In the genomic region with DNA sequence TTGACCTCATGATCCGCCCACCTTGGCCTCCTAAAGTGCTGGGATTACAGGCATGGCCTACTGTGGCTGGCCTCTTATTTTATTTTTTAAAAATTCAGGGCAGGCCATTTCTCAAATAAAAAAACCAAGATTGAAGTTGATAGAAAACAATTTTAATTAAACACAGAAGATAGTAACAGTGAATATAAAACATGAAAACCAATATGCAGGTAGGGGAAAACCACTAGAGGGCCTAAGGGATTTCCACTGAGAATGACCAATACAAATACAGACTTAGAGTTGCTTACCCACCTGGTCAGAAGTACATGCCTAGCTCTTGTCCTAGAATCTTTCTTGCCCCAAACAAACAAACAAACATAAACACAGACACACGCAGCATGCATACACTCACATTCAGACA, we compare ENCODE assay signal across 1 cellular context.
TF ChIP-seq lines count a peak whose summit lies in the region.

No MANE protein-coding gene starts in this region.

TF ChIP-seq in liver, 16 proteins besides CTCF, POLR2A, EP300 and RAD21 (continued from another document):
- TF ChIP-seq RXRA (IDR thresholded peaks at IDR 0.05) (no peak), SP1 (IDR thresholded peaks at IDR 0.05) (no peak)
